Comparison of ENCODE assay signal across 12 cellular contexts in genomic region chr4:88533088-88533790, GRCh38. TPM values are rescaled to one million over a fixed set of nuclear protein-coding genes. Genes with fewer than 3 reads are reported as not detected.
DNase-seq lines count a peak whose midpoint lies in the region; ATAC-seq and TF ChIP-seq lines count a peak whose summit lies in the region.
"Had no signal": no experiment of that assay in that cellular context is flagged by ENCODE, and none has a peak within 500 bp of the region (broad histone marks: within the 10 kb centered on the region; RNA-seq: fewer than 3 reads in every experiment).

No MANE protein-coding gene starts in this region.

- H4K20me1 ChIP-seq in GM23248 (ENCODE audit: insufficient read depth) (no peaks in the 10 kb centered on the region), osteoblast (ENCODE audit: insufficient read depth, low read length) (no peaks in the 10 kb centered on the region)

- in situ Hi-C loops in GM23248 (cut with MboI): loop anchor here (10.0 to 25.0 kb wide), 3 partner anchors 122 to 492 kb away; no protein-coding TSS in a partner anchor

- H3K4me3 ChIP-seq in GM23248 (peak overlapping the region; percentile 57), fibroblast of mammary gland (ENCODE audit: control insufficient read depth, low read depth, low read length) (peak overlapping the region; percentile 63), osteoblast (ENCODE audit: insufficient read depth, low read length) (no peak overlapping the region)

- DNase-seq in GM23248 (peak; percentile 89), SW 1271 (lab: John Stamatoyannopoulos, UW) (peak; percentile 1 to 34), fibroblast of mammary gland (ENCODE audit: low read depth) (peak; percentile 96), osteoblast (ENCODE audit: insufficient read length, low spot score, missing footprints) (no peak), hepatic stellate cell (ENCODE audit: low spot score) (no peak)
- DNase-seq: activated CD4-positive, CD25-positive, alpha-beta regulatory T cell treated with anti-CD3 and anti-CD28 coated beads, Interleukin-2, amount 50 U/mL, for 72 hours; activated T-cell treated with anti-CD3 and anti-CD28 coated beads, Interleukin-2, amount 50 U/mL, for 1 hour; CD4-positive, alpha-beta memory T cell; left ventricle myocardium superior had no signal

- H3K36me3 ChIP-seq in GM23248 (ENCODE audit: low read depth): no peaks in the 10 kb centered on the region
- H3K36me3 ChIP-seq in osteoblast (ENCODE audit: insufficient read depth, low read length): no peaks in the 10 kb centered on the region

- H2AFZ ChIP-seq in GM23248 (peak overlapping the region; percentile 20), osteoblast (ENCODE audit: low read length) (no peak overlapping the region)

- peaks cover 37% of the 10 kb centered on the region for H3F3A ChIP-seq in GM23248 (ENCODE audit: insufficient read depth)

- WGBS in GM23248 (ENCODE audit: low coverage in 1 of 2, low lambda C conversion rate in 2 of 2, missing lambda C conversion rate in 2 of 2), 2 experiments: 33 to 40% methylated on average over 6 of the region's 6 CpGs

- no peaks in the 10 kb centered on the region for H3K27me3 ChIP-seq in GM23248 (replicated peaks; ENCODE audit: insufficient read depth)
- no peaks in the 10 kb centered on the region for H3K27me3 ChIP-seq in osteoblast (ENCODE audit: insufficient read depth, low read length)

- TF ChIP-seq CTCF in fibroblast of mammary gland (conservative IDR thresholded peaks at IDR 0.05; ENCODE audit: control insufficient read depth, insufficient read depth, low read depth, low read length) (no peak), osteoblast (IDR thresholded peaks at IDR 0.05; ENCODE audit: extremely low read depth, low read depth, low read length) (no peak)

- H3K79me2 ChIP-seq in GM23248 (ENCODE audit: insufficient read depth): peaks cover 34% of the 10 kb centered on the region
- H3K79me2 ChIP-seq in osteoblast (ENCODE audit: insufficient read depth, low read length): no peaks in the 10 kb centered on the region

- H3K9me3 ChIP-seq in GM23248 (ENCODE audit: low read depth) (no peaks in the 10 kb centered on the region), osteoblast (ENCODE audit: low read depth, low read length) (no peaks in the 10 kb centered on the region)

- H3K27ac ChIP-seq in GM23248 (peak overlapping the region; percentile 99), osteoblast (ENCODE audit: low read depth, low read length) (peak overlapping the region; percentile 100)

- H3K9me2 ChIP-seq in GM23248 (ENCODE audit: insufficient read depth): no peaks in the 10 kb centered on the region; the same call in 1 of the 2 replicates

- H3K9ac ChIP-seq in GM23248: peak overlapping the region; percentile 81

- H3K4me2 ChIP-seq in GM23248 (ENCODE audit: unreplicated experiment) (peak overlapping the region; percentile 71), osteoblast (ENCODE audit: insufficient read depth, low read length) (peak overlapping the region; percentile 89)

- no peak for ATAC-seq in GM19455 (IDR thresholded peaks at IDR 0.05; ENCODE audit: unreplicated experiment)
- ATAC-seq in HG02852 (IDR thresholded peaks at IDR 0.05; ENCODE audit: unreplicated experiment): no peak
- no peak for ATAC-seq in GM21423 (IDR thresholded peaks at IDR 0.05; ENCODE audit: unreplicated experiment)
- ATAC-seq: left ventricle myocardium superior had no signal

- H3K4me1 ChIP-seq in GM23248 (ENCODE audit: insufficient read depth): peaks cover 37% of the 10 kb centered on the region
- peaks cover 24% of the 10 kb centered on the region for H3K4me1 ChIP-seq in osteoblast (ENCODE audit: insufficient read depth, low read length)

RNA-seq across cellular contexts. Expression of gene PYURF, which starts 9.7 kb away (rescaled TPM):
- total RNA-seq in GM23248 (2014; rRNA removed; shearing (Covaris generic)): 93.8 and 118 TPM in 2 replicates
- 178 TPM in 2 replicates for polyA plus RNA-seq in GM23248 (2016; fragmentation: Nextera tagmentation; extraction: Ambion mirVana)
- total RNA-seq in osteoblast: 55.7 and 60.1 TPM in 2 replicates

RNA-seq across cellular contexts. Expression of gene HERC3, which starts 59.0 kb away (rescaled TPM):
- total RNA-seq in GM23248 (2014; rRNA removed; shearing (Covaris generic)): 18.0 and 27.6 TPM in 2 replicates
- polyA plus RNA-seq in GM23248 (2016; fragmentation: Nextera tagmentation; extraction: Ambion mirVana): 22.7 and 25.8 TPM in 2 replicates
- total RNA-seq in osteoblast: 15.6 and 15.9 TPM in 2 replicates

Comparison
In these comparisons a context has a peak if more than half of its experiments do, and no peak if none do; other contexts are left out.
1. DNase-seq: peak in GM23248 (single experiment), SW 1271 (2 of 2) and fibroblast of mammary gland (single experiment); none in osteoblast (single experiment) and hepatic stellate cell (single experiment).